Comparison of ENCODE assay signal across 16 cellular contexts in genomic region chr6:18379376-18380117, GRCh38. TPM values are rescaled to one million over a fixed set of nuclear protein-coding genes. Genes with fewer than 3 reads are reported as not detected.
DNase-seq lines count a peak whose midpoint lies in the region; ATAC-seq and TF ChIP-seq lines count a peak whose summit lies in the region.
"Had no signal": no experiment of that assay in that cellular context is flagged by ENCODE, and none has a peak within 500 bp of the region (broad histone marks: within the 10 kb centered on the region; RNA-seq: fewer than 3 reads in every experiment).

No MANE protein-coding gene starts in this region.

- H3K4me3 Mint-ChIP-seq in dendritic cell treated with granulocyte-macrophage colony-stimulating factor and Interleukin-4, amounts not matched to agents 40 ng/mL and 50 ng/mL, for 4 days, result no peak overlapping the region
- no peak overlapping the region for H3K4me3 Mint-ChIP-seq in stimulated activated effector memory CD8-positive, alpha-beta T cell treated with anti-CD3 and anti-CD28 coated beads, Interleukin-12 subunit alpha, Interleukin-12 subunit beta, amount 100 ng/mL, for 72 hours
- H3K4me3 Mint-ChIP-seq: CD4-positive, CD25-positive, alpha-beta regulatory T cell had no signal

- no peaks in the 10 kb centered on the region for H3K27me3 Mint-ChIP-seq in dendritic cell treated with granulocyte-macrophage colony-stimulating factor and Interleukin-4, amounts not matched to agents 40 ng/mL and 50 ng/mL, for 4 days

- peak overlapping the region; percentile 2 for H3K27ac Mint-ChIP-seq in dendritic cell treated with granulocyte-macrophage colony-stimulating factor and Interleukin-4, amounts not matched to agents 40 ng/mL and 50 ng/mL, for 4 days
- H3K27ac Mint-ChIP-seq in stimulated activated effector memory CD8-positive, alpha-beta T cell treated with anti-CD3 and anti-CD28 coated beads, Interleukin-12 subunit alpha, Interleukin-12 subunit beta, amount 100 ng/mL, for 72 hours, result no peak overlapping the region
- H3K27ac Mint-ChIP-seq: CD4-positive, CD25-positive, alpha-beta regulatory T cell had no signal

- ATAC-seq in Right ventricle myocardium superior (ENCODE audit: poor library complexity) (peak; percentile 20), left cardiac atrium (no peak), GM21717 (IDR thresholded peaks at IDR 0.05; ENCODE audit: unreplicated experiment) (no peak)
- ATAC-seq in stimulated activated effector memory CD8-positive, alpha-beta T cell treated with anti-CD3 and anti-CD28 coated beads, Interleukin-12 subunit alpha, Interleukin-12 subunit beta, amount 100 ng/mL, for 72 hours, result peak; percentile 19

- DNase-seq in Right ventricle myocardium superior, result no peak
- DNase-seq in left cardiac atrium, result no peak
- DNase-seq in M059J (ENCODE audit: low read depth), result peak; percentile 62
- DNase-seq in stimulated activated effector memory CD8-positive, alpha-beta T cell treated with anti-CD3 and anti-CD28 coated beads, Interleukin-12 subunit alpha, Interleukin-12 subunit beta, amount 100 ng/mL, for 72 hours (ENCODE audit: low spot score in 2 of 2), result no peak
- DNase-seq in AG08395 (ENCODE audit: low spot score), result no peak
- DNase-seq in GM13977 (ENCODE audit: low spot score), result no peak
- DNase-seq: Calu3; CD4-positive, CD25-positive, alpha-beta regulatory T cell; DND-41; GF-D8; NCI-H1930; NCI-H524; PC-9; SHP77 had no signal

- no peaks in the 10 kb centered on the region for H3K36me3 Mint-ChIP-seq in dendritic cell treated with granulocyte-macrophage colony-stimulating factor and Interleukin-4, amounts not matched to agents 40 ng/mL and 50 ng/mL, for 4 days (ENCODE audit: low read depth)
- H3K36me3 Mint-ChIP-seq in stimulated activated effector memory CD8-positive, alpha-beta T cell treated with anti-CD3 and anti-CD28 coated beads, Interleukin-12 subunit alpha, Interleukin-12 subunit beta, amount 100 ng/mL, for 72 hours, result no peaks in the 10 kb centered on the region
- H3K36me3 Mint-ChIP-seq: CD4-positive, CD25-positive, alpha-beta regulatory T cell had no signal

- in situ Hi-C loops in GM13977 (cut with MboI; ENCODE audit: low pct_unique_long_range_greater_than_20kb, low sequenced_read_pairs, unreplicated experiment), result no loop called here

- intact Hi-C loops in Right ventricle myocardium superior (cut with DNase I), result no loop called here
- intact Hi-C loops in left cardiac atrium (cut with DNase I), result no loop called here
- intact Hi-C loops in dendritic cell treated with granulocyte-macrophage colony-stimulating factor and Interleukin-4, amounts not matched to agents 40 ng/mL and 50 ng/mL, for 4 days (cut with micrococcal nuclease), result loop anchor here (10.0 kb wide), 1 partner anchor 115 kb away; the partner anchor contains the start of gene DEK

- TF ChIP-seq CTCF in GM13977 (IDR thresholded peaks at IDR 0.05; ENCODE audit: extremely low read depth, insufficient read depth, missing control alignments), result no peak

- no peaks in the 10 kb centered on the region for H3K9me3 Mint-ChIP-seq in dendritic cell treated with granulocyte-macrophage colony-stimulating factor and Interleukin-4, amounts not matched to agents 40 ng/mL and 50 ng/mL, for 4 days
- no peaks in the 10 kb centered on the region for H3K9me3 Mint-ChIP-seq in stimulated activated effector memory CD8-positive, alpha-beta T cell treated with anti-CD3 and anti-CD28 coated beads, Interleukin-12 subunit alpha, Interleukin-12 subunit beta, amount 100 ng/mL, for 72 hours

- H3K4me1 Mint-ChIP-seq in dendritic cell treated with granulocyte-macrophage colony-stimulating factor and Interleukin-4, amounts not matched to agents 40 ng/mL and 50 ng/mL, for 4 days (ENCODE audit: low read depth), result peaks cover 20% of the 10 kb centered on the region
- H3K4me1 Mint-ChIP-seq in stimulated activated effector memory CD8-positive, alpha-beta T cell treated with anti-CD3 and anti-CD28 coated beads, Interleukin-12 subunit alpha, Interleukin-12 subunit beta, amount 100 ng/mL, for 72 hours, result no peaks in the 10 kb centered on the region
- H3K4me1 Mint-ChIP-seq: CD4-positive, CD25-positive, alpha-beta regulatory T cell had no signal

RNA-seq across cellular contexts. Expression of gene RNF144B, which starts 7.6 kb away (rescaled TPM):
- total RNA-seq in Right ventricle myocardium superior (17.1 TPM), left cardiac atrium (10 to 100 TPM; 19.0 to 20.0 TPM)
- 5.4 and 8.6 TPM in 2 replicates for total RNA-seq in M059J (2014; rRNA removed; shearing (Covaris generic))

Comparison
In these comparisons a context has a peak if more than half of its experiments do, and no peak if none do; other contexts are left out.
1. ATAC-seq: peak in Right ventricle myocardium superior (single experiment) and stimulated activated effector memory CD8-positive, alpha-beta T cell treated with anti-CD3 and anti-CD28 coated beads, Interleukin-12 subunit alpha, Interleukin-12 subunit beta, amount 100 ng/mL, for 72 hours (single experiment); none in left cardiac atrium (0 of 2) and GM21717 (single experiment).